ENCODE assay signal across 8 cellular contexts in the genomic region with DNA sequence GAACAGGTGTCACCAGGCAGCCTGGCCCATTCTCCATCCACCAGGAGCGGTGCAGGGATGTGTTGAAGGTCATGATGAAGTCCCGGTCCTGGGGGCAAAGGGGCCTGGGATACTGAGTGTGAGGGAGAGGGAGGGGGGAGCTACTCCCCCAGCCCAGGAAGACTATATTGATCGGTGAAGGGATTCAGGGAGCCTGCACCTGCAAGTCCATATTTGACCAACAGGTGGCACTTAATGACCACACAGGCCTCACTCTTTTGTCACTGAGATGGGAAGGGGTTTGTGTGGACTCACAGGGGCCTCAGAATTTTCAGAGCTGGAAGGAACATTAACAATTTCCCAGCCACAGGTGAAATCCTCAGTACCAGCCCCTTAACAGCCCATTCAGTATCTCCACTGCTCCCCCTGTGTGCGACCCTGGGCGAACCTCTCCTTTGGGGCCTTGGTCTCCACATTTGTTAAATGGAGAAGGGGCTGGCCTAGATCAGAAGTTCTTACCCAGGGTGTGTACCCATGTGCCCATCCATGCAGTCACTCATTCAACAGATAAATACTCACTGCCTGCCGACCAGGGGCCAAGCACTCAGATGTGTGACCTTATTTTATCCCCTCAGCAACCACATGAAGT. TPM values are rescaled to one million over a fixed set of nuclear protein-coding genes. Genes with fewer than 3 reads are reported as not detected.
DNase-seq lines count a peak whose midpoint lies in the region; ATAC-seq and TF ChIP-seq lines count a peak whose summit lies in the region.

No MANE protein-coding gene starts in this region.

- H3K9ac ChIP-seq in neuronal stem cell (ENCODE audit: low read depth, low read length, poor library complexity), result no peak overlapping the region

- no peaks in the 10 kb centered on the region for H3K36me3 Mint-ChIP-seq in activated T-cell treated with anti-CD3 and anti-CD28 coated beads, Interleukin-2, amount 50 U/mL, for 4 hours (ENCODE audit: insufficient read depth)
- H3K36me3 Mint-ChIP-seq in endothelial cell (ENCODE audit: low read depth, unreplicated experiment), result peaks cover 5% of the 10 kb centered on the region

- peak; percentile 22 for DNase-seq in activated T-cell treated with anti-CD3 and anti-CD28 coated beads, Interleukin-2, amount 50 U/mL, for 1 hour
- DNase-seq in activated T-cell treated with anti-CD3 and anti-CD28 coated beads, Interleukin-2, amount 50 U/mL, for 4 hours, result no peak
- DNase-seq in MV-4-11 (lab: John Stamatoyannopoulos, UW) (peak; percentile 13), SW480 (ENCODE audit: low spot score) (peak; percentile 30), endothelial cell (ENCODE audit: low spot score) (peak; percentile 78), neuronal stem cell (ENCODE audit: low spot score) (peak; percentile 76)

- TF ChIP-seq POLR2A in GM18505 (IDR thresholded peaks at IDR 0.05; ENCODE audit: borderline replicate concordance, extremely low read depth, insufficient read depth, insufficient read length), result no peak

- no peak overlapping the region for H2BK120ac ChIP-seq in neuronal stem cell (ENCODE audit: low read depth, low read length)

- H3K36me3 ChIP-seq in neuronal stem cell (replicated peaks in 1 of 2; ENCODE audit: control insufficient read depth in 2 of 2, insufficient read depth in 2 of 2, low read length in 2 of 2), result peaks cover 3 to 44% of the 10 kb centered on the region in 2 donors

- H2BK15ac ChIP-seq in neuronal stem cell (ENCODE audit: low read length), result no peak overlapping the region

- H3K9me3 Mint-ChIP-seq in activated T-cell treated with anti-CD3 and anti-CD28 coated beads, Interleukin-2, amount 50 U/mL, for 4 hours, result no peaks in the 10 kb centered on the region
- H3K9me3 Mint-ChIP-seq in endothelial cell (ENCODE audit: unreplicated experiment), result no peaks in the 10 kb centered on the region

- H4K91ac ChIP-seq in neuronal stem cell (ENCODE audit: low read depth, low read length, poor library complexity), result no peak overlapping the region

- H3K4me3 Mint-ChIP-seq in activated T-cell treated with anti-CD3 and anti-CD28 coated beads, Interleukin-2, amount 50 U/mL, for 4 hours, result no peak overlapping the region
- H3K4me3 Mint-ChIP-seq in endothelial cell (ENCODE audit: unreplicated experiment), result no peak overlapping the region

- WGBS in neuronal stem cell (ENCODE audit: extremely low coverage in 2 of 2, insufficient read length in 2 of 2, insufficient replicate concordance in 1 of 2), 2 donors, result no CpG with 5 or more reads among the region's 6 CpGs

- H3K4me2 ChIP-seq in neuronal stem cell (ENCODE audit: insufficient read depth, low read length, poor library complexity, severe bottlenecking), result no peak overlapping the region

- H2BK12ac ChIP-seq in neuronal stem cell (ENCODE audit: low read length), result no peak overlapping the region

- H3K27ac ChIP-seq in neuronal stem cell (replicated peaks; ENCODE audit: low read length), result no peak overlapping the region

- H3K79me1 ChIP-seq in neuronal stem cell (ENCODE audit: low read depth, low read length), result no peaks in the 10 kb centered on the region

- H3K14ac ChIP-seq in neuronal stem cell (ENCODE audit: low read length), result no peak overlapping the region

- peak; percentile 86 for TF ChIP-seq CTCF in endothelial cell (IDR thresholded peaks at IDR 0.05; ENCODE audit: unreplicated experiment)

- no peak for ATAC-seq in activated T-cell treated with anti-CD3 and anti-CD28 coated beads, Interleukin-2, amount 50 U/mL, for 4 hours
- ATAC-seq in HG03280 (IDR thresholded peaks at IDR 0.05; ENCODE audit: unreplicated experiment) (no peak), GM18505 (IDR thresholded peaks at IDR 0.05; ENCODE audit: unreplicated experiment) (no peak)

- H3K23ac ChIP-seq in neuronal stem cell (ENCODE audit: low read depth, low read length, poor library complexity), result no peak overlapping the region

- H3K4me1 Mint-ChIP-seq in activated T-cell treated with anti-CD3 and anti-CD28 coated beads, Interleukin-2, amount 50 U/mL, for 4 hours (ENCODE audit: low read depth), result peaks cover 6% of the 10 kb centered on the region
- H3K4me1 Mint-ChIP-seq in endothelial cell (ENCODE audit: unreplicated experiment), result peaks cover 2% of the 10 kb centered on the region

- H3K4me3 ChIP-seq in neuronal stem cell (ENCODE audit: low read length in 2 of 2), result no peak overlapping the region

- no peaks in the 10 kb centered on the region for H3K9me3 ChIP-seq in neuronal stem cell (replicated peaks in 1 of 2; ENCODE audit: control insufficient read depth in 2 of 2, insufficient read depth in 1 of 2, low read depth in 1 of 2, low read length in 2 of 2)

- H3K18ac ChIP-seq in neuronal stem cell (ENCODE audit: low read length), result no peak overlapping the region

- H3K27me3 Mint-ChIP-seq in activated T-cell treated with anti-CD3 and anti-CD28 coated beads, Interleukin-2, amount 50 U/mL, for 4 hours (ENCODE audit: low read depth), result peaks cover 59% of the 10 kb centered on the region
- H3K27me3 Mint-ChIP-seq in endothelial cell (ENCODE audit: unreplicated experiment), result peaks cover 16% of the 10 kb centered on the region

- H2AFZ ChIP-seq in neuronal stem cell (ENCODE audit: low read length), result no peak overlapping the region

- no peaks in the 10 kb centered on the region for H3K27me3 ChIP-seq in neuronal stem cell (ENCODE audit: control insufficient read depth in 3 of 3, insufficient read depth in 3 of 3, low read depth in 1 of 3, low read length in 3 of 3)

- H2AK5ac ChIP-seq in neuronal stem cell (ENCODE audit: low read depth, low read length), result no peak overlapping the region

- H3K27ac Mint-ChIP-seq in endothelial cell (ENCODE audit: unreplicated experiment), result no peak overlapping the region

- no peaks in the 10 kb centered on the region for H3K4me1 ChIP-seq in neuronal stem cell (ENCODE audit: control insufficient read depth in 2 of 2, insufficient read depth in 1 of 2, low read depth in 1 of 2, low read length in 2 of 2)

- no peak overlapping the region for H2BK5ac ChIP-seq in neuronal stem cell (ENCODE audit: low read length)

- H4K8ac ChIP-seq in neuronal stem cell (ENCODE audit: low read depth, low read length), result no peak overlapping the region

- no peak overlapping the region for H3K4ac ChIP-seq in neuronal stem cell (ENCODE audit: low read length)

RNA-seq across cellular contexts. Expression of a gene that starts 55.6 kb away (rescaled TPM):
- under 1 TPM in 1 of 3 donors, not detected in 2; 0.15 TPM for total RNA-seq in activated T-cell treated with anti-CD3 and anti-CD28 coated beads, Interleukin-2, amount 50 U/mL, for 4 hours
- 3.7 TPM for total RNA-seq in endothelial cell (ENCODE audit: unreplicated experiment)
- 45.8 TPM for polyA plus RNA-seq in neuronal stem cell (2013, experiment 1 of 2)
- polyA plus RNA-seq in neuronal stem cell (2013, experiment 2 of 2), result 45.7 TPM
